13 cellular contexts compared by ENCODE assay signal in genomic region chr2:146982393-146982846, GRCh38.
A peak's percentile ranks its signal among the peaks of the same experiment; 100 is the strongest.
DNase-seq lines count a peak whose midpoint lies in the region; ATAC-seq lines count a peak whose summit lies in the region.
"Had no signal": no experiment of that assay in that cellular context is flagged by ENCODE, and none has a peak within 500 bp of the region (broad histone marks: within the 10 kb centered on the region; RNA-seq: fewer than 3 reads in every experiment).

No MANE protein-coding gene starts in this region.

- DNase-seq in GM04504 (ENCODE audit: low read depth), result peak; percentile 77
- DNase-seq in SKM-1 (lab: John Stamatoyannopoulos, UW; ENCODE audit: unreplicated experiment), result peak; percentile 11
- peak; percentile 95 for DNase-seq in fibroblast of the conjunctiva (ENCODE audit: low read depth)
- peak; percentile 74 for DNase-seq in skeletal muscle cell (ENCODE audit: low read depth)
- no peak for DNase-seq in HUDEP-2 (lab: John Stamatoyannopoulos, UW; ENCODE audit: unreplicated experiment in 76 of 76)
- DNase-seq in OCI-M2 (lab: John Stamatoyannopoulos, UW; ENCODE audit: unreplicated experiment), result no peak
- no peak for DNase-seq in GF-D8 (lab: John Stamatoyannopoulos, UW)
- DNase-seq: anterior cingulate cortex; hippocampal formation; natural killer cell; NCI-H2081 treated with DMSO at 0.1 percent for 48 hours; stimulated activated CD4-positive, alpha-beta T cell treated with anti-CD3 and anti-CD28 coated beads, Interleukin-4, amount 100 ng/mL, for 1 hour had no signal

- H3K4me3 ChIP-seq in skeletal muscle cell (ENCODE audit: low read depth, low read length), result no peak overlapping the region

- no peak for ATAC-seq in HG03521 (IDR thresholded peaks at IDR 0.05; ENCODE audit: unreplicated experiment)
- ATAC-seq: natural killer cell had no signal

Comparison
In these comparisons a context has a peak if more than half of its experiments do, and no peak if none do; other contexts are left out.
1. DNase-seq: peak in GM04504 (single experiment), SKM-1 (single experiment), fibroblast of the conjunctiva (single experiment) and skeletal muscle cell (single experiment); none in HUDEP-2 (0 of 76), OCI-M2 (single experiment) and GF-D8 (single experiment).